Comparison of ENCODE assay signal across 8 cellular contexts in the genomic region with DNA sequence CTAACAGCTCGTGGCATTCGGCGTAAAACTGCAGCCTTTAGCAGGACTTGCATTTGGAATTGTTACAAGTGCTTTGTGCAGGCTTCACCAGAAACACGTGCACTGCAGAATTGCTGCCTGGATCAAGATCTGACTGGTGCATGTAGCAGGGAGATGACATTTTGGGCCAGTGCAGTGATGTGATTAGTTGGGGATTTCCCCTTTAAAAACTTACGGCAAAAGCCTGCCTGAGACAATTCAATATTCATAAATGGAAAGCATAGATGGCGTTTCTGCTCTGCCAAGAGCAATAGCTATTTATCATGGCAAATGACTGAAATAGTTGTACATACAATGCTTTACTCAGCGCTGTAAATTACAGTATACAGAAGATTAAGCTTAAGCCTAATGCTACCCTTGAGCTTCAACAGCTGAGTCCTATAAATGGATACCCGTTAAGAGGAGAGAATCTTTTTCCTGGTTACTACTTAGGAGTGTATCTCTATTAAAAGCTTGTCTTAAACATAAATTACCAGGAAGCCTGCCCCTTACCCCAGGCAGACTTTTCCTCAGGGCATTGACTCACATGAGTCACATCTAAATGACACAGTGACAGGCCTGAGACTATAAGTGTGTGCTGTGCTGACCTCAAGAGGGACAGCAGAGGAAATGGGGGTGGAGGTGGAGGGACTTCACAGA.
DNase-seq lines count a peak whose midpoint lies in the region; ATAC-seq and TF ChIP-seq lines count a peak whose summit lies in the region.
"Had no signal": no experiment of that assay in that cellular context is flagged by ENCODE, and none has a peak within 500 bp of the region (broad histone marks: within the 10 kb centered on the region; RNA-seq: fewer than 3 reads in every experiment).

No MANE protein-coding gene starts in this region.

- POLR2A ChIA-PET in IMR-90 (lab: Charles Lee; ENCODE audit: unreplicated experiment): interaction anchor here (0.5 to 0.7 kb wide), 2 partner anchors 76 to 258 kb away, joined by 4 to 5 read pairs; no protein-coding TSS in a partner anchor

- no peaks in the 10 kb centered on the region for H3K9me2 ChIP-seq in neural cell (ENCODE audit: insufficient read depth, low read length)

- 0 out of 3 replicates have a peak overlapping the region, but pooled peaks have one; percentile 15 for H2BK15ac ChIP-seq in IMR-90 (ENCODE audit: low read depth, low read length)

- TF ChIP-seq RAD21 in IMR-90 (IDR thresholded peaks at IDR 0.05; ENCODE audit: low read length): no peak
- no peak for TF ChIP-seq RAD21 in neural cell (conservative IDR thresholded peaks at IDR 0.05)

- H2AK9ac ChIP-seq in IMR-90 (replicated peaks; ENCODE audit: low read depth, low read length, poor library complexity): no peak overlapping the region

- peak overlapping the region in 1 of 2 experiments; percentile 68; a peak in 1 of 4 replicates for H4K8ac ChIP-seq in IMR-90 (ENCODE audit: low read depth in 2 of 2, low read length in 2 of 2)

- TF ChIP-seq CTCF in IMR-90 (conservative IDR thresholded peaks at IDR 0.05; ENCODE audit: low read depth, low read length): no peak
- TF ChIP-seq CTCF in brain (conservative IDR thresholded peaks at IDR 0.05): no peak
- TF ChIP-seq CTCF in neural cell (IDR thresholded peaks at IDR 0.05; ENCODE audit: poor library complexity, severe bottlenecking): no peak
- no peak for TF ChIP-seq CTCF in prostate gland (IDR thresholded peaks at IDR 0.05)

- H3K79me2 ChIP-seq in neural cell (replicated peaks; ENCODE audit: insufficient read depth, low read length): peaks cover 4% of the 10 kb centered on the region

- peak; percentile 29 for DNase-seq in ELF-1 (ENCODE audit: low read depth, low spot score)
- peak; percentile 51 for DNase-seq in IMR-90
- DNase-seq in SIG-M5 (lab: John Stamatoyannopoulos, UW): no peak
- no peak for DNase-seq in prostate gland (ENCODE audit: low spot score)
- DNase-seq: NCI-H526 treated with DMSO at 0.1 percent for 48 hours had no signal

- H3K9me3 Mint-ChIP-seq in brain: peaks cover 3 to 17% (median 7%) of the 10 kb centered on the region in 5 experiments

- H3K18ac ChIP-seq in IMR-90 (ENCODE audit: low read depth, low read length): peak overlapping the region; percentile 59

- peaks cover 2% of the 10 kb centered on the region for H3F3A ChIP-seq in neural cell (ENCODE audit: insufficient read depth, low read length, poor library complexity, severe bottlenecking)

- H3K23ac ChIP-seq in IMR-90 (ENCODE audit: low read depth, low read length): peak overlapping the region; percentile 60

- no peak overlapping the region for H3K9ac ChIP-seq in IMR-90 (ENCODE audit: low read depth, low read length)
- H3K9ac ChIP-seq in neural cell (ENCODE audit: low read length): peak overlapping the region; percentile 20

- peaks cover 7 to 18% of the 10 kb centered on the region in 2 experiments; a peak in 2 of 4 replicates for H3K79me1 ChIP-seq in IMR-90 (ENCODE audit: low read depth in 1 of 2, low read length in 2 of 2)

- peaks cover 19% of the 10 kb centered on the region for H3K36me3 Mint-ChIP-seq in brain

- peak overlapping the region; percentile 83; the same call in 1 of the 2 replicates for H2AK5ac ChIP-seq in IMR-90 (ENCODE audit: low read depth, low read length)

- no peak for TF ChIP-seq EP300 in neural cell (conservative IDR thresholded peaks at IDR 0.05; ENCODE audit: poor library complexity, severe bottlenecking)

- no peaks in the 10 kb centered on the region for H3K9me3 ChIP-seq in IMR-90 (ENCODE audit: control insufficient read depth, insufficient read depth, low read length)
- no peaks in the 10 kb centered on the region for H3K9me3 ChIP-seq in neural cell (ENCODE audit: low read length)
- H3K9me3 ChIP-seq in prostate gland: no peaks in the 10 kb centered on the region

- H3K36me3 ChIP-seq in IMR-90 (ENCODE audit: control insufficient read depth, insufficient read depth, low read length): no peaks in the 10 kb centered on the region
- H3K36me3 ChIP-seq in neural cell (ENCODE audit: insufficient read depth, low read length): no peaks in the 10 kb centered on the region
- no peaks in the 10 kb centered on the region for H3K36me3 ChIP-seq in prostate gland

- H4K5ac ChIP-seq in IMR-90 (ENCODE audit: low read depth, low read length): peak overlapping the region; percentile 13

- H3K9me1 ChIP-seq in IMR-90 (ENCODE audit: insufficient read depth, low read length): peaks cover 11% of the 10 kb centered on the region; the same call in 1 of the 2 replicates

- H2BK20ac ChIP-seq in IMR-90 (ENCODE audit: low read depth, low read length): peak overlapping the region; percentile 65

- H3K4me3 Mint-ChIP-seq in brain: peak overlapping the region in 4 of 5 experiments; percentile 6 to 29 (median 10)

- H3K27ac ChIP-seq in IMR-90 (ENCODE audit: insufficient read depth, low read length) (peak overlapping the region; percentile 71; the same call in 1 of the 2 replicates), neural cell (ENCODE audit: low read length) (no peak overlapping the region), prostate gland (no peak overlapping the region)

- H3K4me2 ChIP-seq in IMR-90 (ENCODE audit: low read depth, low read length): peak overlapping the region; percentile 63; the same call in 1 of the 2 replicates
- no peak overlapping the region for H3K4me2 ChIP-seq in neural cell (ENCODE audit: low read length)

- peaks cover 90% of the 10 kb centered on the region for H3K4me1 Mint-ChIP-seq in brain

- CTCF ChIA-PET in IMR-90 (lab: Yijun Ruan, JAX): interaction anchor here (0.9 to 1.1 kb wide), 2 partner anchors 9 to 36 kb away, joined by 3 to 4 read pairs; no protein-coding TSS in a partner anchor

- ATAC-seq in IMR-90 (ENCODE audit: low read depth): peak; percentile 54
- no peak for ATAC-seq in GM18505 (IDR thresholded peaks at IDR 0.05; ENCODE audit: unreplicated experiment)

- no peaks in the 10 kb centered on the region for H3K27me3 ChIP-seq in IMR-90 (ENCODE audit: control insufficient read depth, insufficient read depth, low read length)
- no peaks in the 10 kb centered on the region for H3K27me3 ChIP-seq in neural cell (ENCODE audit: insufficient read depth, low read depth, low read length)
- no peaks in the 10 kb centered on the region for H3K27me3 ChIP-seq in prostate gland (replicated peaks; ENCODE audit: insufficient read depth)

- TF ChIP-seq POLR2A in IMR-90 (IDR thresholded peaks at IDR 0.05; ENCODE audit: low read depth, low read length) (no peak), prostate gland (IDR thresholded peaks at IDR 0.05) (no peak), GM18505 (IDR thresholded peaks at IDR 0.05; ENCODE audit: borderline replicate concordance, extremely low read depth, insufficient read depth, insufficient read length) (no peak)

- BruUV-seq in IMR-90 (replicated peaks; lab: Mats Ljungman, UMichigan): no TSS peak

- peak overlapping the region; percentile 76 for H3K4ac ChIP-seq in IMR-90 (ENCODE audit: low read depth, low read length)

- 40% methylated on average over 1 of the region's 8 CpGs; no CpG with 5 or more reads in 1 of the 2 experiments for whole genome bisulfite sequencing in IMR-90 (ENCODE audit: extremely low coverage in 2 of 2, insufficient read length in 1 of 2), 2 experiments
- 30% methylated on average over 8 of the region's 8 CpGs for WGBS in prostate gland

- no peak overlapping the region for H3K4me3 ChIP-seq in IMR-90 (ENCODE audit: insufficient read depth, low read depth, low read length)
- no peak overlapping the region for H3K4me3 ChIP-seq in neural cell (ENCODE audit: low read length)
- no peak overlapping the region for H3K4me3 ChIP-seq in prostate gland

- H2AFZ ChIP-seq in IMR-90 (replicated peaks; ENCODE audit: low read length, poor library complexity) (peak overlapping the region; percentile 4), neural cell (ENCODE audit: low read depth, low read length) (no peak overlapping the region)

- intact Hi-C loops in IMR-90 (cut with micrococcal nuclease) (no loop called here), prostate gland (cut with DNase I) (loop anchor here (10.0 kb wide), 1 partner anchor 165 kb away; no protein-coding TSS in a partner anchor)

- H3K56ac ChIP-seq in IMR-90 (ENCODE audit: extremely low read depth, insufficient read depth, low read length): no peak overlapping the region

- peak overlapping the region; percentile 44 for H2BK5ac ChIP-seq in IMR-90 (ENCODE audit: low read depth, low read length, poor library complexity, severe bottlenecking)

- peak overlapping the region; percentile 29; the same call in 1 of the 2 replicates for H4K91ac ChIP-seq in IMR-90 (ENCODE audit: insufficient read depth, low read depth, low read length)

- peaks cover 2% of the 10 kb centered on the region for H3K27me3 Mint-ChIP-seq in brain

- dilution Hi-C loops in IMR-90 (cut with HindIII; ENCODE audit: low sequenced_read_pairs, unreplicated experiment): no loop called here

- H3K14ac ChIP-seq in IMR-90 (replicated peaks; ENCODE audit: low read depth, low read length): peak overlapping the region; percentile 77

- H3K27ac Mint-ChIP-seq in brain: peak overlapping the region; percentile 63 to 90 (median 77)

- in situ Hi-C loops in IMR-90 (cut with MboI; ENCODE audit: low sequenced_read_pairs): loop anchor here (5.0 to 10.0 kb wide), 3 partner anchors 105 to 272 kb away; partner anchors contain the start of gene ATXN7L1

- H3K4me1 ChIP-seq in IMR-90 (ENCODE audit: control insufficient read depth, insufficient read depth, low read length): peaks cover 27% of the 10 kb centered on the region
- H3K4me1 ChIP-seq in prostate gland (replicated peaks): no peaks in the 10 kb centered on the region

- H2BK120ac ChIP-seq in IMR-90 (ENCODE audit: low read depth, low read length): peak overlapping the region; percentile 81

- H4K20me1 ChIP-seq in IMR-90 (ENCODE audit: insufficient read depth, low read length): no peaks in the 10 kb centered on the region
- H4K20me1 ChIP-seq in neural cell (ENCODE audit: insufficient read depth): no peaks in the 10 kb centered on the region

TF ChIP-seq in IMR-90, 13 proteins besides CTCF, POLR2A, EP300 and RAD21 (continues in another document):
- no peak for TF ChIP-seq USF2 (IDR thresholded peaks at IDR 0.05; ENCODE audit: low read depth, low read length)

TF ChIP-seq in neural cell, 6 proteins besides CTCF, POLR2A, EP300 and RAD21 (continues in another document):
- TF ChIP-seq MXI1 (conservative IDR thresholded peaks at IDR 0.05; ENCODE audit: poor library complexity, severe bottlenecking) (no peak), EZH2 (IDR thresholded peaks at IDR 0.05; ENCODE audit: borderline replicate concordance, insufficient read depth, low read length, poor library complexity, severe bottlenecking) (no peak)

Comparison
In these comparisons a context has a peak if more than half of its experiments do, and no peak if none do; other contexts are left out.
1. DNase-seq: peak in ELF-1 (single experiment) and IMR-90 (single experiment); none in SIG-M5 (single experiment) and prostate gland (single experiment).